Comparison of ENCODE assay signal across 8 cellular contexts in genomic region chr19:32971012-32971595, GRCh38. TPM values are rescaled to one million over a fixed set of nuclear protein-coding genes. Genes with fewer than 3 reads are reported as not detected.
A peak's percentile ranks its signal among the peaks of the same experiment; 100 is the strongest.
DNase-seq lines count a peak whose midpoint lies in the region; ATAC-seq and TF ChIP-seq lines count a peak whose summit lies in the region.

No MANE protein-coding gene starts in this region.

- H4K20me1 ChIP-seq in PC-9 (ENCODE audit: insufficient read depth) = no peaks in the 10 kb centered on the region

- H3K4me1 Mint-ChIP-seq in progenitor cell of endocrine pancreas (ENCODE audit: low read depth) = peaks cover 8% of the 10 kb centered on the region

- H3K4me2 ChIP-seq in PC-9 = peak overlapping the region; percentile 99

- no peak for ATAC-seq in HG03196 (IDR thresholded peaks at IDR 0.05; ENCODE audit: unreplicated experiment)

- peaks cover 7% of the 10 kb centered on the region for H3K36me3 Mint-ChIP-seq in progenitor cell of endocrine pancreas (ENCODE audit: insufficient read depth)

- intact Hi-C loops in PC-9 (cut with micrococcal nuclease; ENCODE audit: unreplicated experiment) = loop anchor here (5.0 kb wide), 1 partner anchor 279 kb away; the partner anchor contains the start of gene NUDT19

- peaks cover 25% of the 10 kb centered on the region for H3F3A ChIP-seq in PC-9 (ENCODE audit: insufficient read depth, low read depth)

- no peaks in the 10 kb centered on the region for H3K27me3 ChIP-seq in PC-9 (ENCODE audit: insufficient read depth, low read depth)

- peak overlapping the region; percentile 100 for H3K4me3 Mint-ChIP-seq in progenitor cell of endocrine pancreas (ENCODE audit: low read depth)

- H3K36me3 ChIP-seq in PC-9 (ENCODE audit: low read depth) = no peaks in the 10 kb centered on the region

- H3K79me2 ChIP-seq in PC-9 (ENCODE audit: low read depth) = peaks cover 30% of the 10 kb centered on the region

- H3K9me2 ChIP-seq in PC-9 (ENCODE audit: insufficient read depth) = no peaks in the 10 kb centered on the region

- H3K9me3 Mint-ChIP-seq in progenitor cell of endocrine pancreas (ENCODE audit: low read depth) = no peaks in the 10 kb centered on the region

- POLR2A ChIA-PET in PC-9 (lab: Charles Lee; ENCODE audit: unreplicated experiment) = interaction anchor here (0.6 to 0.8 kb wide), 3 partner anchors 127 to 327 kb away, joined by 3 to 10 read pairs (median 4); no protein-coding TSS in a partner anchor

- peak overlapping the region; percentile 97 for H3K27ac Mint-ChIP-seq in progenitor cell of endocrine pancreas

- H3K4me1 ChIP-seq in PC-9 (replicated peaks; ENCODE audit: insufficient read depth) = no peaks in the 10 kb centered on the region; the same call in 1 of the 2 replicates

- H2AFZ ChIP-seq in PC-9 = peak overlapping the region; percentile 89

- H3K27me3 Mint-ChIP-seq in progenitor cell of endocrine pancreas = no peaks in the 10 kb centered on the region

- H3K27ac ChIP-seq in PC-9 = no peak overlapping the region

- TF ChIP-seq CTCF in PC-9 (conservative IDR thresholded peaks at IDR 0.05) (no peak), epithelial cell of proximal tubule (conservative IDR thresholded peaks at IDR 0.05; ENCODE audit: low read depth, low read length) (no peak), progenitor cell of endocrine pancreas (IDR thresholded peaks at IDR 0.05; ENCODE audit: unreplicated experiment) (no peak)

- H3K4me3 ChIP-seq in PC-9 (peak overlapping the region; percentile 86), epithelial cell of proximal tubule (ENCODE audit: low read depth, low read length) (peak overlapping the region; percentile 78)

- H3K9me3 ChIP-seq in PC-9 (ENCODE audit: insufficient read depth, low read depth) = no peaks in the 10 kb centered on the region

- DNase-seq in ELF-1 (ENCODE audit: low read depth, low spot score) (peak; percentile 4), PC-9 (no peak), epithelial cell of proximal tubule (ENCODE audit: low read depth) (no peak), progenitor cell of endocrine pancreas (ENCODE audit: low spot score, unreplicated experiment) (no peak), GM03348 (ENCODE audit: low spot score) (no peak), occipital lobe (lab: John Stamatoyannopoulos, UW) (no peak), HUDEP-2 (lab: John Stamatoyannopoulos, UW; ENCODE audit: unreplicated experiment in 76 of 76) (no peak)

- CTCF ChIA-PET in PC-9 (lab: Charles Lee) = interaction anchor here (0.5 to 0.6 kb wide), 2 partner anchors 147 to 1473 kb away, joined by 8 to 9 read pairs; no protein-coding TSS in a partner anchor

- BruUV-seq in PC-9 (replicated peaks; lab: Mats Ljungman, UMichigan) = TSS peak; percentile 55

RNA-seq across cellular contexts. Expression of gene CEP89, which starts 0.7 kb away (rescaled TPM):
- total RNA-seq in PC-9 (2021) (29.3 and 33.6 TPM in 2 replicates), epithelial cell of proximal tubule (16.9 and 23.7 TPM in 2 replicates), progenitor cell of endocrine pancreas (41.4 and 47.3 TPM in 2 replicates), occipital lobe (27.8 TPM)

RNA-seq across cellular contexts. Expression of gene FAAP24, which starts 0.9 kb away (rescaled TPM):
- total RNA-seq in PC-9 (2021) (6.9 and 10.1 TPM in 2 replicates), epithelial cell of proximal tubule (3.2 and 4.2 TPM in 2 replicates), progenitor cell of endocrine pancreas (3.4 and 4.7 TPM in 2 replicates), occipital lobe (1.6 TPM)
